Comparison of ENCODE assay signal across 8 cellular contexts in the genomic region with DNA sequence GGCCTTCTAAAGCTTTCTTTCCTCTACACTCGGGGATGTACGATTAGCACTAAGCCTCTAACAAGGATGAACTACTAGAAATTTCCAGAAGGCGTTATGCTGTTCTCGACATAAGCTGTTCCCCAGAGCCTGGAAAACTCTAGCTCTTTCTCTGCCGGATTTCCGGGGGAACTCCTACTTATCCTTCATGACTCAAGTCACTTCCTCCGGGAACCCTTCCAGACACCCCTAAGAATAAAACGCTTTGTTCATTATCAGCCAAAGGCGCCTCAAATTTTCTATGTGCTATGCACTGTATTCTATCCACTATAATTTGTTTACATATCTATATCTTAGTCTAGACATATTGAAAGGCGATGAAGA. TPM values are rescaled to one million over a fixed set of nuclear protein-coding genes. Genes with fewer than 3 reads are reported as not detected.
A peak's percentile ranks its signal among the peaks of the same experiment; 100 is the strongest.
DNase-seq lines count a peak whose midpoint lies in the region; ATAC-seq and TF ChIP-seq lines count a peak whose summit lies in the region.

No MANE protein-coding gene starts in this region.

- DNase-seq in AG10803 (ENCODE audit: low read depth) (peak; percentile 76), HAP-1 (ENCODE audit: low spot score in 2 of 2) (no peak), WERI-Rb-1 (no peak), mucosa of gallbladder (ENCODE audit: low spot score) (peak; percentile 69), upper lobe of right lung (no peak), OCI-M2 (lab: John Stamatoyannopoulos, UW; ENCODE audit: unreplicated experiment) (no peak)
- DNase-seq in effector CD8-positive, alpha-beta T cell (lab: John Stamatoyannopoulos, UW) = no peak

- H3K27ac ChIP-seq in WERI-Rb-1 = no peak overlapping the region; the same call in 1 of the 2 replicates
- peak overlapping the region; percentile 96 for H3K27ac ChIP-seq in upper lobe of right lung

- H3K36me3 ChIP-seq in HAP-1 (replicated peaks) (no peaks in the 10 kb centered on the region), WERI-Rb-1 (no peaks in the 10 kb centered on the region), upper lobe of right lung (no peaks in the 10 kb centered on the region)

- intact Hi-C loops in upper lobe of right lung (cut with DNase I) = no loop called here

- ATAC-seq in esophagus mucosa = peak; percentile 9
- peak; percentile 12 for ATAC-seq in upper lobe of right lung

- H3K4me3 ChIP-seq in AG10803 (ENCODE audit: low read length) = peak overlapping the region; percentile 96
- peak overlapping the region; percentile 61 for H3K4me3 ChIP-seq in HAP-1
- H3K4me3 ChIP-seq in WERI-Rb-1 (ENCODE audit: low read depth, low read length) = peak overlapping the region; percentile 70
- H3K4me3 ChIP-seq in upper lobe of right lung = peak overlapping the region; percentile 86

- H3K27me3 ChIP-seq in HAP-1 (ENCODE audit: low read depth) (no peaks in the 10 kb centered on the region), WERI-Rb-1 (ENCODE audit: insufficient read depth, low read depth, severe bottlenecking) (no peaks in the 10 kb centered on the region), upper lobe of right lung (no peaks in the 10 kb centered on the region)

- in situ Hi-C loops in HAP-1 (cut with MboI; ENCODE audit: low sequenced_read_pairs) = no loop called here

- H3K9me3 ChIP-seq in HAP-1 (no peaks in the 10 kb centered on the region), WERI-Rb-1 (ENCODE audit: severe bottlenecking) (no peaks in the 10 kb centered on the region), upper lobe of right lung (no peaks in the 10 kb centered on the region)

- TF ChIP-seq CTCF in AG10803 (conservative IDR thresholded peaks at IDR 0.05; ENCODE audit: low read length) = no peak
- no peak for TF ChIP-seq CTCF in WERI-Rb-1 (IDR thresholded peaks at IDR 0.05; ENCODE audit: low read depth, low read length)
- TF ChIP-seq CTCF in upper lobe of right lung (IDR thresholded peaks at IDR 0.05) = no peak

- H3K4me1 ChIP-seq in HAP-1 (peaks cover 20% of the 10 kb centered on the region), upper lobe of right lung (peaks cover 62% of the 10 kb centered on the region)

RNA-seq across cellular contexts. Expression of gene SNAP23, which starts 0.5 kb away (rescaled TPM):
- total RNA-seq in esophagus mucosa (34.4 TPM), mucosa of gallbladder (60.2 TPM), upper lobe of right lung (81.9 TPM)

RNA-seq across cellular contexts. Expression of gene ZNF106, which starts 4.0 kb away (rescaled TPM):
- total RNA-seq in esophagus mucosa = 23.0 TPM
- total RNA-seq in mucosa of gallbladder = 66.1 TPM
- total RNA-seq in upper lobe of right lung = 118 TPM

RNA-seq across cellular contexts. Expression of gene LRRC57, which starts 53.6 kb away (rescaled TPM):
- total RNA-seq in esophagus mucosa (11.6 TPM), mucosa of gallbladder (22.5 TPM), upper lobe of right lung (25.9 TPM)

RNA-seq across cellular contexts. Expression of gene HAUS2, which starts 53.7 kb away (rescaled TPM):
- total RNA-seq in esophagus mucosa (13.1 TPM), mucosa of gallbladder (12.5 TPM), upper lobe of right lung (17.1 TPM)

Comparison
In these comparisons a context has a peak if more than half of its experiments do, and no peak if none do; other contexts are left out.
1. DNase-seq: peak in AG10803 (single experiment) and mucosa of gallbladder (single experiment); none in HAP-1 (0 of 2), WERI-Rb-1 (single experiment), upper lobe of right lung (single experiment), OCI-M2 (single experiment) and effector CD8-positive, alpha-beta T cell (single experiment).
2. Peak in every context shown above with its lines, with median percentiles within 50 percentile points of each other: H3K4me3 ChIP-seq.